Comparison of ENCODE assay signal across 1 cellular context in genomic region chr11:13065200-13065787, GRCh38.
TF ChIP-seq lines count a peak whose summit lies in the region.

No MANE protein-coding gene starts in this region.

TF ChIP-seq in H1, 55 proteins besides CTCF, POLR2A, EP300 and RAD21 (continued from another document):
- TF ChIP-seq BACH1 (IDR thresholded peaks at IDR 0.05; ENCODE audit: low read length) (no peak), FOSL1 (IDR thresholded peaks at IDR 0.05; ENCODE audit: insufficient read depth, low read depth, low read length) (no peak), CTBP2 (IDR thresholded peaks at IDR 0.05; ENCODE audit: borderline replicate concordance, insufficient read depth, insufficient read length, low read length) (no peak), SIRT6 (IDR thresholded peaks at IDR 0.05; ENCODE audit: low read length) (no peak), TEAD4 (IDR thresholded peaks at IDR 0.05; ENCODE audit: low read depth, low read length) (no peak), KDM4A (IDR thresholded peaks at IDR 0.05; ENCODE audit: low read depth, low read length, severe bottlenecking) (no peak), SAP30 (IDR thresholded peaks at IDR 0.05; ENCODE audit: insufficient read depth, insufficient replicate concordance, low read length) (no peak), EZH2 (IDR thresholded peaks at IDR 0.05; ENCODE audit: low read depth, low read length, severe bottlenecking) (no peak), JUN (IDR thresholded peaks at IDR 0.05; ENCODE audit: low read depth, low read length) (no peak), RNF2 (IDR thresholded peaks at IDR 0.05; ENCODE audit: borderline replicate concordance, low read depth, low read length, missing control alignments, poor library complexity, severe bottlenecking) (no peak), CHD2 (IDR thresholded peaks at IDR 0.05; ENCODE audit: low read length) (no peak), SUZ12 (IDR thresholded peaks at IDR 0.05; ENCODE audit: low read length) (no peak), ZNF274 (IDR thresholded peaks at IDR 0.05; ENCODE audit: borderline replicate concordance, extremely low read depth, low read length) (no peak), POLR2AphosphoS5 (IDR thresholded peaks at IDR 0.05; ENCODE audit: low read depth, low read length) (no peak)
- TF ChIP-seq, protein P1, sequence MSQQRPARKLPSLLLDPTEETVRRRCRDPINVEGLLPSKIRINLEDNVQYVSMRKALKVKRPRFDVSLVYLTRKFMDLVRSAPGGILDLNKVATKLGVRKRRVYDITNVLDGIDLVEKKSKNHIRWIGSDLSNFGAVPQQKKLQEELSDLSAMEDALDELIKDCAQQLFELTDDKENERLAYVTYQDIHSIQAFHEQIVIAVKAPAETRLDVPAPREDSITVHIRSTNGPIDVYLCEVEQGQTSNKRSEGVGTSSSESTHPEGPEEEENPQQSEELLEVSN (IDR thresholded peaks at IDR 0.05) = no peak
TF ChIP-seq in H1: peak in this region for 0.
